12 cellular contexts compared by ENCODE assay signal in genomic region chr15:39154136-39154770, GRCh38.
DNase-seq lines count a peak whose midpoint lies in the region; ATAC-seq and TF ChIP-seq lines count a peak whose summit lies in the region.
"Had no signal": no experiment of that assay in that cellular context is flagged by ENCODE, and none has a peak within 500 bp of the region (broad histone marks: within the 10 kb centered on the region; RNA-seq: fewer than 3 reads in every experiment).

No MANE protein-coding gene starts in this region.

- H3K9me3 ChIP-seq in Loucy (ENCODE audit: insufficient read depth, low read depth, low read length), result no peaks in the 10 kb centered on the region
- no peaks in the 10 kb centered on the region for H3K9me3 ChIP-seq in duodenal mucosa (ENCODE audit: control insufficient read depth in 1 of 2, low read length in 2 of 2)
- H3K9me3 ChIP-seq in muscle layer of duodenum (ENCODE audit: control insufficient read depth in 1 of 2, low read length in 2 of 2), result no peaks in the 10 kb centered on the region
- H3K9me3 ChIP-seq: stomach had no signal

- no peaks in the 10 kb centered on the region for H4K20me1 ChIP-seq in Loucy (ENCODE audit: insufficient read depth, low read length, poor library complexity, severe bottlenecking)

- H3K9me2 ChIP-seq in Loucy (replicated peaks; ENCODE audit: low read depth, low read length), result no peaks in the 10 kb centered on the region

- H3K4me2 ChIP-seq in Loucy (ENCODE audit: low read depth, low read length, poor library complexity, severe bottlenecking), result no peak overlapping the region

- H3K27ac ChIP-seq in duodenal mucosa (ENCODE audit: low read depth, low read length) (peak overlapping the region; percentile 23), muscle layer of duodenum (ENCODE audit: low read length) (peak overlapping the region; percentile 34)

- H3K79me2 ChIP-seq in Loucy (ENCODE audit: insufficient read depth, low read length), result no peaks in the 10 kb centered on the region

- H3K4me3 ChIP-seq in AG04449 (ENCODE audit: low read depth, low read length), result no peak overlapping the region
- H3K4me3 ChIP-seq in Loucy (ENCODE audit: low read length, poor library complexity, severe bottlenecking), result no peak overlapping the region
- peak overlapping the region in 1 of 2 donors; percentile 32 for H3K4me3 ChIP-seq in duodenal mucosa (ENCODE audit: low read depth in 1 of 2, low read length in 2 of 2)
- no peak overlapping the region for H3K4me3 ChIP-seq in muscle layer of duodenum (ENCODE audit: low read depth in 1 of 2, low read length in 2 of 2)
- H3K4me3 ChIP-seq: stomach had no signal

- no peak overlapping the region for H3K9ac ChIP-seq in Loucy (ENCODE audit: low read depth, low read length, poor library complexity, severe bottlenecking)
- H3K9ac ChIP-seq in duodenal mucosa (ENCODE audit: low read depth in 1 of 2, low read length in 2 of 2), result no peak overlapping the region

- CTCF ChIA-PET in AG04449 (lab: Yijun Ruan, JAX), result interaction anchor here (0.9 to 1.1 kb wide), 3 partner anchors 11 to 20 kb away, joined by 3 read pairs; no protein-coding TSS in a partner anchor

- H2AFZ ChIP-seq in Loucy (ENCODE audit: low read length), result no peak overlapping the region

- ATAC-seq in GM18505 (IDR thresholded peaks at IDR 0.05; ENCODE audit: unreplicated experiment), result no peak
- ATAC-seq in GM21528 (IDR thresholded peaks at IDR 0.05; ENCODE audit: low FRiP score, unreplicated experiment), result no peak

- TF ChIP-seq POLR2A in GM18505 (IDR thresholded peaks at IDR 0.05; ENCODE audit: borderline replicate concordance, extremely low read depth, insufficient read depth, insufficient read length), result no peak

- H3K4me1 ChIP-seq in Loucy (ENCODE audit: insufficient read depth, low read length, poor library complexity, severe bottlenecking) (no peaks in the 10 kb centered on the region), duodenal mucosa (ENCODE audit: control insufficient read depth in 1 of 2, insufficient read depth in 2 of 2, low read length in 2 of 2) (peaks cover 9 to 16% of the 10 kb centered on the region in 2 donors), muscle layer of duodenum (ENCODE audit: control insufficient read depth in 1 of 2, insufficient read depth in 2 of 2, low read length in 2 of 2) (peaks cover 0 to 8% of the 10 kb centered on the region in 2 donors)

- H3K27me3 ChIP-seq in Loucy (ENCODE audit: insufficient read depth, low read length, poor library complexity, severe bottlenecking) (no peaks in the 10 kb centered on the region), duodenal mucosa (ENCODE audit: control insufficient read depth in 1 of 2, insufficient read depth in 2 of 2, low read length in 2 of 2) (no peaks in the 10 kb centered on the region), muscle layer of duodenum (ENCODE audit: low read depth, low read length) (no peaks in the 10 kb centered on the region)
- H3K27me3 ChIP-seq: stomach had no signal

- POLR2A ChIA-PET in AG04449 (lab: Yijun Ruan, JAX), result interaction anchor here (1.5 kb wide), 1 partner anchor 426 kb away, joined by 4 read pairs; the partner anchor contains the start of gene THBS1

- no peaks in the 10 kb centered on the region for H3F3A ChIP-seq in Loucy (ENCODE audit: low read depth)

- no peak for DNase-seq in AG04449 (ENCODE audit: low read depth, low spot score)
- DNase-seq in SIG-M5 (lab: John Stamatoyannopoulos, UW), result no peak
- no peak for DNase-seq in NCI-H2171 treated with DMSO at 0.1 percent for 48 hours (lab: John Stamatoyannopoulos, UW)
- DNase-seq: activated T-cell treated with anti-CD3 and anti-CD28 coated beads, Interleukin-2, amount 50 U/mL, for 24 hours; NCI-H1694 treated with DMSO at 0.1 percent for 48 hours; stimulated activated CD4-positive, alpha-beta T cell treated with anti-CD3 and anti-CD28 coated beads, Interleukin-1b, Interleukin-23, amount 100 ng/mL, for 48 hours; stomach had no signal

- peak; percentile 4 for TF ChIP-seq CTCF in AG04449 (IDR thresholded peaks at IDR 0.05; ENCODE audit: insufficient read depth, low read length, missing control alignments)
- 0 out of 2 replicates have a peak, but pooled peaks have one; percentile 30 for TF ChIP-seq CTCF in Loucy (conservative IDR thresholded peaks at IDR 0.05; ENCODE audit: low read length)

- no peaks in the 10 kb centered on the region for H3K36me3 ChIP-seq in Loucy (ENCODE audit: insufficient read depth, low read length)
- H3K36me3 ChIP-seq in duodenal mucosa (ENCODE audit: control insufficient read depth in 1 of 2, insufficient read depth in 2 of 2, low read length in 2 of 2), result no peaks in the 10 kb centered on the region
- H3K36me3 ChIP-seq in muscle layer of duodenum (ENCODE audit: control insufficient read depth in 1 of 2, insufficient read depth in 2 of 2, low read length in 2 of 2), result no peaks in the 10 kb centered on the region
- H3K36me3 ChIP-seq: stomach had no signal
